8 cellular contexts compared by ENCODE assay signal in genomic region chr11:83033972-83034672, GRCh38. TPM values are rescaled to one million over a fixed set of nuclear protein-coding genes. Genes with fewer than 3 reads are reported as not detected.
DNase-seq lines count a peak whose midpoint lies in the region; ATAC-seq lines count a peak whose summit lies in the region.

No MANE protein-coding gene starts in this region.

- H3K4me1 Mint-ChIP-seq in naive thymus-derived CD8-positive, alpha-beta T cell = peaks cover 28 to 58% (median 47%) of the 10 kb centered on the region in 4 donors
- H3K4me1 Mint-ChIP-seq in immature natural killer cell = peaks cover 24 to 25% of the 10 kb centered on the region in 2 donors

- H3K36me3 Mint-ChIP-seq in naive thymus-derived CD8-positive, alpha-beta T cell = peaks cover 5 to 15% (median 6%) of the 10 kb centered on the region in 3 donors
- H3K36me3 Mint-ChIP-seq in immature natural killer cell = peaks cover 5 to 18% (median 6%) of the 10 kb centered on the region in 3 donors

- DNase-seq in NCI-H2029 treated with DMSO at 0.1 percent for 48 hours (lab: John Stamatoyannopoulos, UW) (peak; percentile 19), NCI-H2029 (lab: John Stamatoyannopoulos, UW) (no peak), NCI-H82 treated with DMSO at 0.1 percent for 48 hours (lab: John Stamatoyannopoulos, UW; ENCODE audit: unreplicated experiment) (peak; percentile 93), epidermal melanocyte (ENCODE audit: insufficient read length, low spot score) (peak; percentile 33), NCI-H345 treated with DMSO at 0.1 percent for 48 hours (lab: John Stamatoyannopoulos, UW; ENCODE audit: unreplicated experiment) (no peak), immature natural killer cell (no peak)
- no peak for DNase-seq in naive thymus-derived CD8-positive, alpha-beta T cell
- DNase-seq in activated CD4-positive, CD25-positive, alpha-beta regulatory T cell treated with anti-CD3 and anti-CD28 coated beads, Interleukin-2, amount 50 U/mL, for 72 hours = no peak

- H3K27ac Mint-ChIP-seq in naive thymus-derived CD8-positive, alpha-beta T cell = peak overlapping the region in 8 of 10 donors; percentile 3 to 80 (median 46)
- no peak overlapping the region for H3K27ac Mint-ChIP-seq in immature natural killer cell

- peak overlapping the region in 4 of 10 donors; percentile 1 to 45 (median 26) for H3K4me3 Mint-ChIP-seq in naive thymus-derived CD8-positive, alpha-beta T cell
- no peak overlapping the region for H3K4me3 Mint-ChIP-seq in immature natural killer cell

- H3K9me3 Mint-ChIP-seq in naive thymus-derived CD8-positive, alpha-beta T cell = no peaks in the 10 kb centered on the region
- no peaks in the 10 kb centered on the region for H3K9me3 Mint-ChIP-seq in immature natural killer cell

- no peak for ATAC-seq in naive thymus-derived CD8-positive, alpha-beta T cell

- POLR2A ChIA-PET in naive thymus-derived CD8-positive, alpha-beta T cell (lab: Charles Lee) = interaction anchor here (1.2 to 1.5 kb wide), 2 partner anchors 9 to 134 kb away, joined by 4 to 6 read pairs; partner anchors contain the start of gene PRCP

- H3K27me3 Mint-ChIP-seq in naive thymus-derived CD8-positive, alpha-beta T cell = no peaks in the 10 kb centered on the region
- H3K27me3 Mint-ChIP-seq in immature natural killer cell (ENCODE audit: low read depth in 3 of 3) = peaks cover 0 to 2% (median 2%) of the 10 kb centered on the region in 3 donors

RNA-seq across cellular contexts. Expression of gene RAB30, which starts 37.6 kb away (rescaled TPM):
- 10 to 100 TPM; 28.1 to 35.5 TPM for total RNA-seq in naive thymus-derived CD8-positive, alpha-beta T cell
- 10 to 100 TPM; 10.7 to 17.4 (median 12.8) TPM for polyA plus RNA-seq in naive thymus-derived CD8-positive, alpha-beta T cell
- polyA plus RNA-seq in immature natural killer cell = 1 to 10 TPM; 2.2 to 6.5 (median 6.0) TPM

Comparison
In these comparisons a context has a peak if more than half of its experiments do, and no peak if none do; other contexts are left out.
1. DNase-seq: peak in NCI-H2029 treated with DMSO at 0.1 percent for 48 hours (single experiment), NCI-H82 treated with DMSO at 0.1 percent for 48 hours (single experiment) and epidermal melanocyte (single experiment); none in NCI-H2029 (single experiment), naive thymus-derived CD8-positive, alpha-beta T cell (0 of 10), NCI-H345 treated with DMSO at 0.1 percent for 48 hours (single experiment), immature natural killer cell (0 of 3) and activated CD4-positive, CD25-positive, alpha-beta regulatory T cell treated with anti-CD3 and anti-CD28 coated beads, Interleukin-2, amount 50 U/mL, for 72 hours (single experiment).
2. H3K27ac Mint-ChIP-seq: peak in naive thymus-derived CD8-positive, alpha-beta T cell (8 of 10); none in immature natural killer cell (0 of 6).